24 cellular contexts compared by ENCODE assay signal in the genomic region with DNA sequence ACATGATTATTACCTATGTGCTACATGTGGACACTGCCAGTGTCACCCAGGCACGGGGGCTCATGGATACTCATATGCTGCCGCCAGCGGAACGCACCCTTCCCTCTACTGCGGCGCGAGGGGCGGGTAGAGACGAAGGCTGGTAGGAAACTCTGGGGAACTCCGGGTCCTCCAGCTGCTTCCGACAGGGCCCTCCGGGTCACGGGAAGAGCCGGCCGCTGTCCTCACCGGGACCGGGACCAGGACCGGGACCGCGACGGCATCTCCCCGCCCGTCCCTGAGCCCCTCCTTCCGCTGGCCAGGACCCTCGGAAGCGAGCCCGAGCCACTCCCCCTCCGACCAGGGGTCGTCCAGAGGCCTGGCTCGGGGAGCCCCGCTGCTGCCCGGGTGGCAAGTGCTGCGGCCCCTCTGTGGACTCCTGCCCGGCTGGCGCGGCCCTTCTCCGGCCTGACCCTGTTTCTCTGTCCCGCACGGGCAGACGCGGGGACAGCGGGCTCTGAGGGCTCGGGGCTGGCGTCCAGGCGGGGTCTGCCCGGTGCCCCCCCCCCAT.
"Had no signal": no experiment of that assay in that cellular context is flagged by ENCODE, and none has a peak within 500 bp of the region (broad histone marks: within the 10 kb centered on the region; RNA-seq: fewer than 3 reads in every experiment).

No MANE protein-coding gene starts in this region.

- H3K27ac ChIP-seq: colonic mucosa, prostate gland, right atrium auricular region, transverse colon, upper lobe of right lung, uterus had no signal

- H3K27me3 ChIP-seq: colonic mucosa, right atrium auricular region, transverse colon, uterus had no signal

- H3K27ac Mint-ChIP-seq: mesothelial cell of epicardium; natural killer cell treated with Interleukin-12 subunit alpha and Interleukin-12 subunit beta and Interleukin-15 and Interleukin-18, amount 100 ng/mL, for 72 hours had no signal

- H3K4me1 ChIP-seq: colonic mucosa, prostate gland, right atrium auricular region, transverse colon, upper lobe of right lung, uterus had no signal

- H3K4me1 Mint-ChIP-seq: mesothelial cell of epicardium, naive B cell had no signal

- ATAC-seq: left lobe of liver, mucosa of descending colon, sciatic nerve, upper lobe of right lung had no signal

- DNase-seq: colonic mucosa; dermis blood vessel endothelial cell; effector memory CD4-positive, alpha-beta T cell; kidney; mesenchymal stem cell; naive B cell; stimulated activated CD4-positive, alpha-beta T cell treated with anti-CD3 and anti-CD28 coated beads, Interleukin-12 subunit alpha, Interleukin-12 subunit beta, amount 100 ng/mL, for 4 hours; stimulated activated CD4-positive, alpha-beta T cell treated with anti-CD3 and anti-CD28 coated beads, Interleukin-1b, Interleukin-23, amount 100 ng/mL, for 48 hours; stimulated activated CD4-positive, alpha-beta T cell treated with anti-CD3 and anti-CD28 coated beads, Interleukin-4, amount 100 ng/mL, for 1 hour; stimulated activated CD8-positive, alpha-beta memory T cell treated with anti-CD3 and anti-CD28 coated beads, Interleukin-4, amount 100 ng/mL, for 48 hours; stimulated activated naive CD4-positive, alpha-beta T cell treated with Interleukin-2 at 50 U/mL for 16 hours; transverse colon; upper lobe of right lung; uterus had no signal

- H3K4me3 ChIP-seq: colonic mucosa, lung, mucosa of descending colon, prostate gland, right atrium auricular region, smooth muscle cell, transverse colon, upper lobe of right lung, uterus had no signal

- H3K9me3 Mint-ChIP-seq: mesothelial cell of epicardium; natural killer cell treated with Interleukin-12 subunit alpha and Interleukin-12 subunit beta and Interleukin-15 and Interleukin-18, amount 100 ng/mL, for 72 hours had no signal

- H3K36me3 ChIP-seq: colonic mucosa, prostate gland, right atrium auricular region, transverse colon, upper lobe of right lung, uterus had no signal

- H3K9me3 ChIP-seq: colonic mucosa, mucosa of descending colon, prostate gland, right atrium auricular region, transverse colon, upper lobe of right lung, uterus had no signal

- H3K4me2 ChIP-seq: smooth muscle cell had no signal

- H3K36me3 Mint-ChIP-seq: mesothelial cell of epicardium; naive B cell; natural killer cell treated with Interleukin-12 subunit alpha and Interleukin-12 subunit beta and Interleukin-15 and Interleukin-18, amount 100 ng/mL, for 72 hours had no signal

- H3K4me3 Mint-ChIP-seq: mesothelial cell of epicardium; naive B cell; natural killer cell treated with Interleukin-12 subunit alpha and Interleukin-12 subunit beta and Interleukin-15 and Interleukin-18, amount 100 ng/mL, for 72 hours; neural crest cell had no signal
